In the genomic region with DNA sequence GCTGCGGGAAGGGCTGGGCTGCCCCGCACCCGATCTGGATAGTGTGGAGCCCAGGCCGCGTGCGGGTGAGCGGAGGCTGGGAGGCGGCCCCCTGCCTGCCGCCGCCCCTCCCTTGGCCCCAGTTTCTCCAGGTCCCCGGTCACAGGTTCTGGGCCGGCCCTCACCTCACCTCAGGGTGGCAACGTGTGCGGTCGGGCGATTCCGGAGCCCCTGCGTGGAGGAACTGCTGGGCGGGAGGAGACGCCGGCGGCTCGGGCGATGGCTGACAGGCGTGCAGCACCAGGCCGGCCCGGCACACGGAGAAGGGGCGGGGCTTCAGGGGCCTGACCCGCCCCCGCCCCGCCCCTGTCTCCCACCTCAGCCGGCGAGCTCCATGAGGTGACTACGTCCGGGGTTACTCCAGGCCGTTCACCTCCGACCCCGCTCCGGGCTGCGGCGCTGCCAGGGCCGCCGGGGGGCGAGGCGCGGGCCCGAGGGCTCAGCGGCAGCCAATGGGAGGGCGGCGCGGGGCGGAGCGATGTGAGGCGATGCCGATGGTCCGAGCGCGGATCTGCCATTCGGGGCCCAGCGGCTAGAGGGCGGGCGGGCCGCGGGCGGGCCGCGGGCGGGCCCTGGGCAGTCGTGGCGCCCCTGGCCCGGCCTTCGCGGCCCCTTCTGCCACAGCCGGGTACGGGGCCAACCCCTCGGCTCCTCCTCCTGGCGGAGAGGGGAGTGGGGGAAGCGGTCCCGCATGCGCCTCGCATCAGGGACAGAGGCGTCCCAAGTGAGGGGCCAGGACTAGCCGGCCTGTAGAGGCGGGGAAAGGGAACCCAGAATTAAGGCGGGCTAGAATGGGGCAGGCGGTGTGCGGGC, we compare ENCODE assay signal across 1 cellular context.
TF ChIP-seq lines count a peak whose summit lies in the region.

No MANE protein-coding gene starts in this region.

TF ChIP-seq in HEK293, 187 proteins besides CTCF, POLR2A, EP300 and RAD21 (continued from another document):
- TF ChIP-seq, protein P1, sequence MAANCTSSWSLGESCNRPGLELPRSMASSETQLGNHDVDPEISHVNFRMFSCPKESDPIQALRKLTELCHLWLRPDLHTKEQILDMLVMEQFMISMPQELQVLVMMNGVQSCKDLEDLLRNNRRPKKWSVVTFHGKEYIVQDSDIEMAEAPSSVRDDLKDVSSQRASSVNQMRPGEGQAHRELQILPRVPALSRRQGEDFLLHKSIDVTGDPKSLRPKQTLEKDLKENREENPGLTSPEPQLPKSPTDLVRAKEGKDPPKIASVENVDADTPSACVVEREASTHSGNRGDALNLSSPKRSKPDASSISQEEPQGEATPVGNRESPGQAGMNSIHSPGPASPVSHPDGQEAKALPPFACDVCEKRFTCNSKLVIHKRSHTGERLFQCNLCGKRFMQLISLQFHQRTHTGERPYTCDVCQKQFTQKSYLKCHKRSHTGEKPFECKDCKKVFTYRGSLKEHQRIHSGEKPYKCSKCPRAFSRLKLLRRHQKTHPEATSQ (tag by site-specific recombination; IDR thresholded peaks at IDR 0.05) = 0 out of 2 replicates have a peak, but pooled peaks have one; percentile 12
- TF ChIP-seq ZNF423 (tag by site-specific recombination; IDR thresholded peaks at IDR 0.05) (peak; percentile 40; the same call in 1 of the 2 replicates), ZNF654 (tag by site-specific recombination; IDR thresholded peaks at IDR 0.05; ENCODE audit: low read depth) (no peak), ZBTB20 (tag by site-specific recombination; IDR thresholded peaks at IDR 0.05) (peak; percentile 32; the same call in 1 of the 2 replicates), ZNF394 (tag by site-specific recombination; IDR thresholded peaks at IDR 0.05; ENCODE audit: borderline replicate concordance) (peak; percentile 43; the same call in 1 of the 2 replicates), SP3 (tag by site-specific recombination; IDR thresholded peaks at IDR 0.05) (peak; percentile 76), ZXDB (tag by site-specific recombination; IDR thresholded peaks at IDR 0.05) (peak; percentile 70), TCF7L2 (IDR thresholded peaks at IDR 0.05; ENCODE audit: borderline replicate concordance, low read depth, low read length) (no peak), KLF1 (tag by site-specific recombination; IDR thresholded peaks at IDR 0.05) (peak; percentile 62), ZNF600 (tag by site-specific recombination; IDR thresholded peaks at IDR 0.05) (peak; percentile 93), YY1 (tag by site-specific recombination; IDR thresholded peaks at IDR 0.05) (peak; percentile 45; the same call in 1 of the 2 replicates), ZBTB17 (tag by site-specific recombination; IDR thresholded peaks at IDR 0.05) (peak; percentile 86), BCL11A (tag by site-specific recombination; IDR thresholded peaks at IDR 0.05; ENCODE audit: low read depth) (no peak), ZNF341 (tag by site-specific recombination; IDR thresholded peaks at IDR 0.05; ENCODE audit: low read depth) (0 out of 2 replicates have a peak, but pooled peaks have one; percentile 19), GLIS1 (tag by site-specific recombination; IDR thresholded peaks at IDR 0.05) (peak; percentile 97)
- TF ChIP-seq, protein P2, sequence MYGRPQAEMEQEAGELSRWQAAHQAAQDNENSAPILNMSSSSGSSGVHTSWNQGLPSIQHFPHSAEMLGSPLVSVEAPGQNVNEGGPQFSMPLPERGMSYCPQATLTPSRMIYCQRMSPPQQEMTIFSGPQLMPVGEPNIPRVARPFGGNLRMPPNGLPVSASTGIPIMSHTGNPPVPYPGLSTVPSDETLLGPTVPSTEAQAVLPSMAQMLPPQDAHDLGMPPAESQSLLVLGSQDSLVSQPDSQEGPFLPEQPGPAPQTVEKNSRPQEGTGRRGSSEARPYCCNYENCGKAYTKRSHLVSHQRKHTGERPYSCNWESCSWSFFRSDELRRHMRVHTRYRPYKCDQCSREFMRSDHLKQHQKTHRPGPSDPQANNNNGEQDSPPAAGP (tag by site-specific recombination; IDR thresholded peaks at IDR 0.05) = peak; percentile 79
- TF ChIP-seq, protein P3, sequence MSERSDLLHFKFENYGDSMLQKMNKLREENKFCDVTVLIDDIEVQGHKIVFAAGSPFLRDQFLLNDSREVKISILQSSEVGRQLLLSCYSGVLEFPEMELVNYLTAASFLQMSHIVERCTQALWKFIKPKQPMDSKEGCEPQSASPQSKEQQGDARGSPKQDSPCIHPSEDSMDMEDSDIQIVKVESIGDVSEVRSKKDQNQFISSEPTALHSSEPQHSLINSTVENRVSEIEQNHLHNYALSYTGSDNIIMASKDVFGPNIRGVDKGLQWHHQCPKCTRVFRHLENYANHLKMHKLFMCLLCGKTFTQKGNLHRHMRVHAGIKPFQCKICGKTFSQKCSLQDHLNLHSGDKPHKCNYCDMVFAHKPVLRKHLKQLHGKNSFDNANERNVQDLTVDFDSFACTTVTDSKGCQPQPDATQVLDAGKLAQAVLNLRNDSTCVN (tag by site-specific recombination; optimal IDR thresholded peaks at IDR 0.05) = peak; percentile 51
- TF ChIP-seq, protein P4, sequence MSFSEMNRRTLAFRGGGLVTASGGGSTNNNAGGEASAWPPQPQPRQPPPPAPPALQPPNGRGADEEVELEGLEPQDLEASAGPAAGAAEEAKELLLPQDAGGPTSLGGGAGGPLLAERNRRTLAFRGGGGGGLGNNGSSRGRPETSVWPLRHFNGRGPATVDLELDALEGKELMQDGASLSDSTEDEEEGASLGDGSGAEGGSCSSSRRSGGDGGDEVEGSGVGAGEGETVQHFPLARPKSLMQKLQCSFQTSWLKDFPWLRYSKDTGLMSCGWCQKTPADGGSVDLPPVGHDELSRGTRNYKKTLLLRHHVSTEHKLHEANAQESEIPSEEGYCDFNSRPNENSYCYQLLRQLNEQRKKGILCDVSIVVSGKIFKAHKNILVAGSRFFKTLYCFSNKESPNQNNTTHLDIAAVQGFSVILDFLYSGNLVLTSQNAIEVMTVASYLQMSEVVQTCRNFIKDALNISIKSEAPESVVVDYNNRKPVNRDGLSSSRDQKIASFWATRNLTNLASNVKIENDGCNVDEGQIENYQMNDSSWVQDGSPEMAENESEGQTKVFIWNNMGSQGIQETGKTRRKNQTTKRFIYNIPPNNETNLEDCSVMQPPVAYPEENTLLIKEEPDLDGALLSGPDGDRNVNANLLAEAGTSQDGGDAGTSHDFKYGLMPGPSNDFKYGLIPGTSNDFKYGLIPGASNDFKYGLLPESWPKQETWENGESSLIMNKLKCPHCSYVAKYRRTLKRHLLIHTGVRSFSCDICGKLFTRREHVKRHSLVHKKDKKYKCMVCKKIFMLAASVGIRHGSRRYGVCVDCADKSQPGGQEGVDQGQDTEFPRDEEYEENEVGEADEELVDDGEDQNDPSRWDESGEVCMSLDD (tag by site-specific recombination; IDR thresholded peaks at IDR 0.05) = 0 out of 2 replicates have a peak, but pooled peaks have one; percentile 37
TF ChIP-seq in HEK293: peak in this region for 52.
